In genomic region chr1:19418503-19418971, GRCh38 we compare ENCODE assay signal across 12 cellular contexts.
DNase-seq lines count a peak whose midpoint lies in the region; TF ChIP-seq lines count a peak whose summit lies in the region.
"Had no signal": no experiment of that assay in that cellular context is flagged by ENCODE, and none has a peak within 500 bp of the region (broad histone marks: within the 10 kb centered on the region; RNA-seq: fewer than 3 reads in every experiment).

No MANE protein-coding gene starts in this region.

- no peak overlapping the region for H2BK5ac ChIP-seq in mesenchymal stem cell (ENCODE audit: low read depth, low read length, poor library complexity, severe bottlenecking)

- H2AK5ac ChIP-seq in mesenchymal stem cell (ENCODE audit: low read length, severe bottlenecking): no peak overlapping the region

- H2BK12ac ChIP-seq in mesenchymal stem cell (ENCODE audit: low read length in 2 of 2): no peak overlapping the region

- BruUV-seq in A673 (replicated peaks; lab: Mats Ljungman, UMichigan): no TSS peak

- 60 to 61% methylated on average over 5 of the region's 5 CpGs for WGBS in GM23248 (ENCODE audit: low coverage in 1 of 2, low lambda C conversion rate in 2 of 2, missing lambda C conversion rate in 2 of 2), 2 experiments
- 100% methylated on average over 2 of the region's 5 CpGs for WGBS in mesenchymal stem cell
- 84 to 87% methylated on average over 5 of the region's 5 CpGs for WGBS in tibial nerve, 2 donors

- no peak overlapping the region for H3K4me3 ChIP-seq in AG04450 (ENCODE audit: low read depth, low read length)
- no peak overlapping the region for H3K4me3 ChIP-seq in GM23248
- no peak overlapping the region for H3K4me3 ChIP-seq in adipocyte (ENCODE audit: low read length)
- H3K4me3 ChIP-seq in mesenchymal stem cell (ENCODE audit: insufficient read depth in 1 of 2, low read depth in 1 of 2, low read length in 2 of 2): no peak overlapping the region
- H3K4me3 ChIP-seq in A673 (ENCODE audit: low read depth, low read length, poor library complexity, severe bottlenecking): no peak overlapping the region
- no peak overlapping the region for H3K4me3 ChIP-seq in tibial nerve
- H3K4me3 ChIP-seq: ovary had no signal

- no peak overlapping the region for H3K4me2 ChIP-seq in GM23248 (ENCODE audit: unreplicated experiment)
- H3K4me2 ChIP-seq in mesenchymal stem cell (ENCODE audit: low read length, poor library complexity, severe bottlenecking): no peak overlapping the region

- H3K36me3 ChIP-seq in GM23248 (ENCODE audit: low read depth) (peaks cover 16% of the 10 kb centered on the region; the same call in 1 of the 2 replicates), adipocyte (ENCODE audit: control insufficient read depth, insufficient read depth, low read length, severe bottlenecking) (peaks cover 34% of the 10 kb centered on the region), mesenchymal stem cell (ENCODE audit: control insufficient read depth in 1 of 2, insufficient read depth in 2 of 2, low read depth in 1 of 2, low read length in 2 of 2) (peaks cover 29 to 43% of the 10 kb centered on the region in 2 experiments), A673 (ENCODE audit: insufficient read depth, low read length, poor library complexity, severe bottlenecking) (peaks cover 12% of the 10 kb centered on the region), tibial nerve (peaks cover 0 to 23% (median 7%) of the 10 kb centered on the region in 3 donors)
- H3K36me3 ChIP-seq: ovary had no signal

- no peak for TF ChIP-seq POLR2A in tibial nerve (IDR thresholded peaks at IDR 0.05)

- H2AFZ ChIP-seq in GM23248: no peak overlapping the region
- no peak overlapping the region for H2AFZ ChIP-seq in mesenchymal stem cell (ENCODE audit: low read depth, low read length)

- peaks cover 57% of the 10 kb centered on the region for H3F3A ChIP-seq in GM23248 (ENCODE audit: insufficient read depth)

- H2BK15ac ChIP-seq in mesenchymal stem cell (ENCODE audit: low read depth, poor library complexity, severe bottlenecking): no peak overlapping the region

- no peak overlapping the region for H3K14ac ChIP-seq in mesenchymal stem cell (ENCODE audit: low read length in 2 of 2)

- H3K4ac ChIP-seq in mesenchymal stem cell (ENCODE audit: low read depth in 1 of 2, low read length in 2 of 2): no peak overlapping the region

- H3K9ac ChIP-seq in GM23248: peak overlapping the region; percentile 44; the same call in 1 of the 2 replicates
- H3K9ac ChIP-seq in adipocyte (ENCODE audit: low read length): no peak overlapping the region
- peak overlapping the region; percentile 14 for H3K9ac ChIP-seq in mesenchymal stem cell (ENCODE audit: low read length)

- no peaks in the 10 kb centered on the region for H4K20me1 ChIP-seq in GM23248 (ENCODE audit: insufficient read depth)

- H4K8ac ChIP-seq in mesenchymal stem cell (ENCODE audit: low read length): no peak overlapping the region

- no peak for DNase-seq in AG04450 (ENCODE audit: low read depth, low spot score)
- DNase-seq in GM23248: peak; percentile 77
- peak; percentile 62 for DNase-seq in adipocyte (ENCODE audit: low read depth)
- peak; percentile 59 for DNase-seq in mesenchymal stem cell
- no peak for DNase-seq in A673 (ENCODE audit: low spot score)
- DNase-seq in activated CD4-positive, CD25-positive, alpha-beta regulatory T cell (lab: John Stamatoyannopoulos, UW): no peak
- DNase-seq in tibial nerve (ENCODE audit: low spot score in 2 of 2): no peak
- DNase-seq in GF-D8 (lab: John Stamatoyannopoulos, UW): no peak
- DNase-seq: CD4-positive, CD25-positive, alpha-beta regulatory T cell; central memory CD4-positive, alpha-beta T cell; NCI-H1092; ovary had no signal

- in situ Hi-C loops in GM23248 (cut with MboI): no loop called here

- peak overlapping the region; percentile 42 for H3K27ac ChIP-seq in AG04450 (ENCODE audit: low read depth, low read length)
- H3K27ac ChIP-seq in GM23248: peak overlapping the region; percentile 76
- H3K27ac ChIP-seq in mesenchymal stem cell (ENCODE audit: low read length, poor library complexity, severe bottlenecking): no peak overlapping the region
- H3K27ac ChIP-seq in A673 (ENCODE audit: low read depth, low read length, poor library complexity, severe bottlenecking): no peak overlapping the region
- H3K27ac ChIP-seq in tibial nerve: no peak overlapping the region
- H3K27ac ChIP-seq: ovary had no signal

- H3K9me3 ChIP-seq in AG04450 (ENCODE audit: control insufficient read depth, insufficient read depth, low read length): no peaks in the 10 kb centered on the region
- H3K9me3 ChIP-seq in GM23248 (ENCODE audit: low read depth): no peaks in the 10 kb centered on the region
- H3K9me3 ChIP-seq in adipocyte (ENCODE audit: control insufficient read depth, low read length): no peaks in the 10 kb centered on the region
- H3K9me3 ChIP-seq in mesenchymal stem cell (ENCODE audit: control insufficient read depth, low read length): no peaks in the 10 kb centered on the region
- no peaks in the 10 kb centered on the region for H3K9me3 ChIP-seq in A673 (ENCODE audit: low read depth, low read length, poor library complexity, severe bottlenecking)
- no peaks in the 10 kb centered on the region for H3K9me3 ChIP-seq in tibial nerve
- H3K9me3 ChIP-seq: ovary had no signal

- no peak overlapping the region for H2BK120ac ChIP-seq in mesenchymal stem cell (ENCODE audit: low read depth, low read length)

- H3K4me1 ChIP-seq in GM23248 (ENCODE audit: insufficient read depth) (peaks cover 47% of the 10 kb centered on the region), adipocyte (ENCODE audit: control insufficient read depth, insufficient read depth, low read length) (peaks cover 48% of the 10 kb centered on the region), mesenchymal stem cell (ENCODE audit: control insufficient read depth, insufficient read depth, low read depth, low read length) (peaks cover 2% of the 10 kb centered on the region), A673 (ENCODE audit: insufficient read depth, low read length, poor library complexity, severe bottlenecking) (peaks cover 10% of the 10 kb centered on the region), tibial nerve (peaks cover 0 to 85% (median 16%) of the 10 kb centered on the region in 4 donors)

- POLR2A ChIA-PET in AG04450 (lab: Yijun Ruan, JAX) (interaction anchor here (0.7 kb wide), 1 partner anchor 61 kb away, joined by 17 read pairs; no protein-coding TSS in a partner anchor), A673 (lab: Charles Lee; ENCODE audit: low non-redundant PET) (interaction anchor here (0.7 kb wide), 1 partner anchor 229 kb away, joined by 24 read pairs; no protein-coding TSS in a partner anchor)

- no peak overlapping the region for H3K23ac ChIP-seq in mesenchymal stem cell (ENCODE audit: low read length in 2 of 2)

- CTCF ChIA-PET in AG04450 (lab: Charles Lee) (interaction anchor here (2.5 kb wide), 1 partner anchor 19 kb away, joined by 8 read pairs; no protein-coding TSS in a partner anchor), A673 (lab: Charles Lee) (no interaction called here)

- TF ChIP-seq CTCF in AG04450 (IDR thresholded peaks at IDR 0.05; ENCODE audit: low read depth, low read length) (no peak), A673 (conservative IDR thresholded peaks at IDR 0.05; ENCODE audit: low read depth, low read length) (no peak), tibial nerve (IDR thresholded peaks at IDR 0.05) (no peak)

- H3K79me2 ChIP-seq in GM23248 (ENCODE audit: insufficient read depth): peaks cover 100% of the 10 kb centered on the region

- no peak for TF ChIP-seq EP300 in tibial nerve (IDR thresholded peaks at IDR 0.05)

- H3K27me3 ChIP-seq in AG04450 (ENCODE audit: control insufficient read depth, insufficient read depth, low read length) (no peaks in the 10 kb centered on the region), GM23248 (replicated peaks; ENCODE audit: insufficient read depth) (no peaks in the 10 kb centered on the region), adipocyte (replicated peaks; ENCODE audit: control insufficient read depth, insufficient read depth, low read length) (no peaks in the 10 kb centered on the region), mesenchymal stem cell (ENCODE audit: control insufficient read depth in 1 of 2, insufficient read depth in 1 of 2, low read length in 2 of 2) (no peaks in the 10 kb centered on the region), A673 (replicated peaks; ENCODE audit: insufficient read depth, low read depth, low read length, poor library complexity) (no peaks in the 10 kb centered on the region), tibial nerve (no peaks in the 10 kb centered on the region)
- H3K27me3 ChIP-seq: ovary had no signal

- peaks cover 18% of the 10 kb centered on the region for H3K79me1 ChIP-seq in mesenchymal stem cell (replicated peaks; ENCODE audit: low read length, poor library complexity, severe bottlenecking)

- H4K91ac ChIP-seq in mesenchymal stem cell (ENCODE audit: low read length): no peak overlapping the region

- no peak overlapping the region for H3K18ac ChIP-seq in mesenchymal stem cell (ENCODE audit: low read depth in 1 of 2, low read length in 2 of 2)

- intact Hi-C loops in A673 (cut with micrococcal nuclease; ENCODE audit: unreplicated experiment): no loop called here

- H3K9me2 ChIP-seq in GM23248 (ENCODE audit: insufficient read depth): no peaks in the 10 kb centered on the region

Comparison
In these comparisons a context has a peak if more than half of its experiments do, and no peak if none do; other contexts are left out.
1. DNase-seq: peak in GM23248 (single experiment), adipocyte (single experiment) and mesenchymal stem cell (single experiment); none in AG04450 (single experiment), A673 (single experiment), activated CD4-positive, CD25-positive, alpha-beta regulatory T cell (0 of 4), tibial nerve (0 of 2) and GF-D8 (single experiment).
2. H3K27ac ChIP-seq: peak in AG04450 (single experiment) and GM23248 (single experiment); none in mesenchymal stem cell (single experiment), A673 (single experiment) and tibial nerve (0 of 4).